In the genomic region with DNA sequence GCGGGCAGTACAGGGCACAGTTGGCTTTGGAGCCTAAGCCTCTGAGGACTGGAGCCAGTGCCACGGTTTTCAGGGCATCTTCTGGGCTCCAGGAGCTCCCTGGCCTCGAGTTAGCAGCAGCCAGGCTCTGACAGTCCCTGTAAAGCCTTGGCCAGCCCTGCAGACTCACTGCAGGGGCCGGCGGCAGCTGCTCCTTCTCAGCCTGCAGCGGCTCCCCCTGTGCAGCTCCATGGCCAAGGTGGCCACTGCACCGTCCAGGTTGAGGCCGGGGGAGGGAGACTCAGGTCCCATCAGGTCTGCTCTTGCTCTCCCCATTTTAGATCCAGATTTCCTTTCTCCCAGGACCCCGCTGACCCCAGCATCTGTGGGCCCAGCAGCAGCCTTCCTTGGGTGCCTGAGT, we compare ENCODE assay signal across 33 cellular contexts.
DNase-seq lines count a peak whose midpoint lies in the region; ATAC-seq and TF ChIP-seq lines count a peak whose summit lies in the region.
"Had no signal": no experiment of that assay in that cellular context is flagged by ENCODE, and none has a peak within 500 bp of the region (broad histone marks: within the 10 kb centered on the region; RNA-seq: fewer than 3 reads in every experiment).

No MANE protein-coding gene starts in this region.

- no peaks in the 10 kb centered on the region for H3K9me3 ChIP-seq in transverse colon
- no peaks in the 10 kb centered on the region for H3K9me3 ChIP-seq in SJCRH30 (replicated peaks)
- H3K9me3 ChIP-seq: HAP-1, Peyer's patch had no signal

- TF ChIP-seq EP300 in transverse colon (IDR thresholded peaks at IDR 0.05; ENCODE audit: low read depth), result no peak

- H3K4me3 ChIP-seq in transverse colon (no peak overlapping the region), SJCRH30 (no peak overlapping the region)
- H3K4me3 ChIP-seq: GM23248, HAP-1, Peyer's patch, SK-N-MC had no signal

- no peak overlapping the region for H3K4me3 Mint-ChIP-seq in activated CD8-positive, alpha-beta memory T cell treated with anti-CD3 and anti-CD28 coated beads, Interleukin-2, amount 10 ng/mL, durations not matched to agents 7 days and 5 days
- no peak overlapping the region for H3K4me3 Mint-ChIP-seq in osteocyte (ENCODE audit: unreplicated experiment)
- H3K4me3 Mint-ChIP-seq: CD14-positive monocyte; CD8-positive, alpha-beta memory T cell; HFFc6 had no signal

- H3K27me3 Mint-ChIP-seq in activated CD8-positive, alpha-beta memory T cell treated with anti-CD3 and anti-CD28 coated beads, Interleukin-2, amount 10 ng/mL, durations not matched to agents 7 days and 5 days, result no peaks in the 10 kb centered on the region
- H3K27me3 Mint-ChIP-seq in osteocyte (ENCODE audit: unreplicated experiment), result no peaks in the 10 kb centered on the region

- no peaks in the 10 kb centered on the region for H3K9me3 Mint-ChIP-seq in activated CD8-positive, alpha-beta memory T cell treated with anti-CD3 and anti-CD28 coated beads, Interleukin-2, amount 10 ng/mL, durations not matched to agents 7 days and 5 days (ENCODE audit: low read depth)
- no peaks in the 10 kb centered on the region for H3K9me3 Mint-ChIP-seq in osteocyte (ENCODE audit: unreplicated experiment)
- H3K9me3 Mint-ChIP-seq: CD8-positive, alpha-beta memory T cell had no signal

- intact Hi-C loops in transverse colon (cut with DNase I; ENCODE audit: low total_unique reads), result no loop called here

- no peaks in the 10 kb centered on the region for H3K27me3 ChIP-seq in transverse colon
- H3K27me3 ChIP-seq in SJCRH30, result peaks cover 29% of the 10 kb centered on the region
- H3K27me3 ChIP-seq: BE2C, Peyer's patch had no signal

- no peaks in the 10 kb centered on the region for H3K36me3 Mint-ChIP-seq in activated CD8-positive, alpha-beta memory T cell treated with anti-CD3 and anti-CD28 coated beads, Interleukin-2, amount 10 ng/mL, durations not matched to agents 7 days and 5 days
- no peaks in the 10 kb centered on the region for H3K36me3 Mint-ChIP-seq in osteocyte (ENCODE audit: unreplicated experiment)
- H3K36me3 Mint-ChIP-seq: CD14-positive monocyte; CD8-positive, alpha-beta memory T cell had no signal

- no peak for TF ChIP-seq POLR2A in transverse colon (IDR thresholded peaks at IDR 0.05)

- H3K27ac ChIP-seq in transverse colon, result no peak overlapping the region
- no peak overlapping the region for H3K27ac ChIP-seq in SJCRH30
- H3K27ac ChIP-seq: 22Rv1, GM23248, Peyer's patch, SK-N-MC had no signal

- peak; percentile 19 for DNase-seq in activated CD8-positive, alpha-beta memory T cell treated with anti-CD3 and anti-CD28 coated beads for 24 hours
- DNase-seq in activated CD8-positive, alpha-beta memory T cell treated with anti-CD3 and anti-CD28 coated beads, Interleukin-2, amount 10 ng/mL, durations not matched to agents 7 days and 5 days, result no peak
- peak; percentile 37 for DNase-seq in islet precursor cell
- peak; percentile 64 for DNase-seq in osteocyte (ENCODE audit: extremely low spot score, unreplicated experiment)
- peak; percentile 3 for DNase-seq in transverse colon
- DNase-seq in activated gamma-delta T cell (lab: John Stamatoyannopoulos, UW), result no peak
- no peak for DNase-seq in SJCRH30
- DNase-seq in kidney tubule cell (ENCODE audit: low spot score), result no peak
- DNase-seq: ACHN; BE2C; CD8-positive, alpha-beta memory T cell; DMS 273 treated with DMSO at 0.1 percent for 48 hours; DMS79; EL; GF-D8; GM23248; HFFc6; IMR-90; KG1; NCI-H1048; NCI-H1417 treated with DMSO at 0.1 percent for 48 hours; NCI-H1694 treated with DMSO at 0.1 percent for 48 hours; NCI-H2081; NCI-H2227 treated with DMSO at 0.1 percent for 48 hours; NCI-H510A; NCI-H69; OCI-M1; SHP77 treated with DMSO at 0.1 percent for 48 hours had no signal

- ATAC-seq in activated CD8-positive, alpha-beta memory T cell treated with anti-CD3 and anti-CD28 coated beads, Interleukin-2, amount 10 ng/mL, durations not matched to agents 7 days and 5 days, result no peak

- no peak overlapping the region for H3K27ac Mint-ChIP-seq in activated CD8-positive, alpha-beta memory T cell treated with anti-CD3 and anti-CD28 coated beads, Interleukin-2, amount 10 ng/mL, durations not matched to agents 7 days and 5 days
- H3K27ac Mint-ChIP-seq in osteocyte (ENCODE audit: unreplicated experiment), result no peak overlapping the region
- H3K27ac Mint-ChIP-seq: CD14-positive monocyte; CD8-positive, alpha-beta memory T cell; HFFc6 had no signal

- H3K4me1 ChIP-seq in transverse colon (peaks cover 0 to 14% (median 11%) of the 10 kb centered on the region in 4 donors), SJCRH30 (no peaks in the 10 kb centered on the region)
- H3K4me1 ChIP-seq: BE2C, HAP-1 had no signal

- TF ChIP-seq CTCF in osteocyte (IDR thresholded peaks at IDR 0.05), result no peak
- no peak for TF ChIP-seq CTCF in transverse colon (IDR thresholded peaks at IDR 0.05)

- WGBS in transverse colon (ENCODE audit: low coverage in 1 of 2), 2 donors, result 84 to 100% methylated on average over 1 to 7 of the region's 9 CpGs

- in situ Hi-C loops in transverse colon (cut with MboI; ENCODE audit: low pct_ligation_motif_present in 1 of 4, low pct_unique_long_range_greater_than_20kb in 1 of 4, low sequenced_read_pairs in 3 of 4), result no loop called here

- no peaks in the 10 kb centered on the region for H3K4me1 Mint-ChIP-seq in activated CD8-positive, alpha-beta memory T cell treated with anti-CD3 and anti-CD28 coated beads, Interleukin-2, amount 10 ng/mL, durations not matched to agents 7 days and 5 days
- peaks cover 18% of the 10 kb centered on the region for H3K4me1 Mint-ChIP-seq in osteocyte (ENCODE audit: unreplicated experiment)
- H3K4me1 Mint-ChIP-seq: CD14-positive monocyte; CD8-positive, alpha-beta memory T cell had no signal

- CTCF ChIA-PET in activated CD8-positive, alpha-beta memory T cell treated with anti-CD3 and anti-CD28 coated beads, Interleukin-2, amount 10 ng/mL, durations not matched to agents 7 days and 5 days (lab: Charles Lee), result no interaction called here

- no peaks in the 10 kb centered on the region for H3K36me3 ChIP-seq in transverse colon
- no peaks in the 10 kb centered on the region for H3K36me3 ChIP-seq in SJCRH30
- H3K36me3 ChIP-seq: BE2C, HAP-1, Peyer's patch had no signal

Comparison
In these comparisons a context has a peak if more than half of its experiments do, and no peak if none do; other contexts are left out.
1. DNase-seq: peak in activated CD8-positive, alpha-beta memory T cell treated with anti-CD3 and anti-CD28 coated beads for 24 hours (single experiment), islet precursor cell (single experiment), osteocyte (single experiment) and transverse colon (single experiment); none in activated CD8-positive, alpha-beta memory T cell treated with anti-CD3 and anti-CD28 coated beads, Interleukin-2, amount 10 ng/mL, durations not matched to agents 7 days and 5 days (single experiment), activated gamma-delta T cell (single experiment), SJCRH30 (0 of 2) and kidney tubule cell (single experiment).